8 cellular contexts compared by ENCODE assay signal in genomic region chr2:211085056-211085680, GRCh38.
DNase-seq lines count a peak whose midpoint lies in the region; ATAC-seq, FAIRE-seq and TF ChIP-seq lines count a peak whose summit lies in the region.

No MANE protein-coding gene starts in this region.

- peak; percentile 62 for TF ChIP-seq CTCF in SU-DHL-6 (IDR thresholded peaks at IDR 0.05; ENCODE audit: insufficient read depth, low read length, poor library complexity, severe bottlenecking)

- no peaks in the 10 kb centered on the region for H3F3A ChIP-seq in SU-DHL-6 (ENCODE audit: insufficient read depth)

- no peaks in the 10 kb centered on the region for H3K79me2 ChIP-seq in SU-DHL-6 (ENCODE audit: insufficient read depth, low read length)

- H2AFZ ChIP-seq in SU-DHL-6 (ENCODE audit: low read depth, low read length, severe bottlenecking): no peak overlapping the region

- ATAC-seq in GM19467 (IDR thresholded peaks at IDR 0.05; ENCODE audit: unreplicated experiment): peak; percentile 69

- FAIRE-seq in urothelium cell line (lab: Jason Lieb, UNC): no peak

- H3K9ac ChIP-seq in SU-DHL-6 (ENCODE audit: low read length): no peak overlapping the region

- H3K36me3 ChIP-seq in SU-DHL-6 (ENCODE audit: low read length): no peaks in the 10 kb centered on the region

- H4K20me1 ChIP-seq in SU-DHL-6 (ENCODE audit: low read depth, low read length): no peaks in the 10 kb centered on the region

- no peak overlapping the region for H3K27ac ChIP-seq in SU-DHL-6 (ENCODE audit: low read depth, low read length)

- no peaks in the 10 kb centered on the region for H3K9me2 ChIP-seq in SU-DHL-6 (replicated peaks; ENCODE audit: insufficient read depth, low read length)

- peak; percentile 40 for DNase-seq in DMS53 treated with DMSO at 0.1 percent for 48 hours (lab: John Stamatoyannopoulos, UW; ENCODE audit: unreplicated experiment)
- DNase-seq in Jurkat, Clone E6-1 (ENCODE audit: low read depth, low spot score): peak; percentile 19
- DNase-seq in hepatic stellate cell (ENCODE audit: low spot score): peak; percentile 11
- DNase-seq in urothelium cell line (ENCODE audit: low spot score): peak; percentile 21
- no peak for DNase-seq in activated gamma-delta T cell treated with Interleukin-2 at 50 U/mL for 16 hours
- DNase-seq in UCSD-AML1 (lab: John Stamatoyannopoulos, UW; ENCODE audit: unreplicated experiment): no peak

- H3K4me3 ChIP-seq in Jurkat, Clone E6-1 (ENCODE audit: low read length): no peak overlapping the region
- H3K4me3 ChIP-seq in SU-DHL-6 (ENCODE audit: insufficient read depth, low read length, poor library complexity, severe bottlenecking): no peak overlapping the region

- H3K9me3 ChIP-seq in SU-DHL-6 (ENCODE audit: insufficient read depth, low read length): no peaks in the 10 kb centered on the region

- no peak overlapping the region for H3K4me2 ChIP-seq in SU-DHL-6 (ENCODE audit: low read depth, low read length, poor library complexity, severe bottlenecking)

- H3K27me3 ChIP-seq in SU-DHL-6 (ENCODE audit: low read length): no peaks in the 10 kb centered on the region

Comparison
In these comparisons a context has a peak if more than half of its experiments do, and no peak if none do; other contexts are left out.
1. DNase-seq: peak in DMS53 treated with DMSO at 0.1 percent for 48 hours (single experiment), Jurkat, Clone E6-1 (single experiment), hepatic stellate cell (single experiment) and urothelium cell line (single experiment); none in activated gamma-delta T cell treated with Interleukin-2 at 50 U/mL for 16 hours (single experiment) and UCSD-AML1 (single experiment).